21 cellular contexts compared by ENCODE assay signal in the genomic region with DNA sequence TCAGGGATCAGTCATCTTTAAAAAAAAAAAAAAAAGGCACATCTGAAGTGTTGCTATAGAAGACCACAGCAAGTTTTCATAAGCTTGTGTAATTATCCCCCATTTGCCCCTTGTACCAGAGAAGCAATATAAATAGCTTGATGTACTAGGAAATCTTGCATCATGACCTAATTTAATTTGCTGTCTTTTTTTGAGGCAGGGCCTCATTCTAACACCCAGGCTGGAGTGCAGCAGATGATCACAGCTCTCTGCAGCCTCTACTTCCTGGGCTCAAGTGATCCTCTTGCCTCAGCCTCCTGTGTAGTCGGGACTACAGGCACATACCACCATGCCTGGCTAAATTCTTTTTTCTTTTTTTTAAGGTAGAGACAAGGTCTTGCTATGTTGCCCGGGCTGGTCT.
DNase-seq lines count a peak whose midpoint lies in the region; ATAC-seq, FAIRE-seq and TF ChIP-seq lines count a peak whose summit lies in the region.
"Had no signal": no experiment of that assay in that cellular context is flagged by ENCODE, and none has a peak within 500 bp of the region (broad histone marks: within the 10 kb centered on the region; RNA-seq: fewer than 3 reads in every experiment).

No MANE protein-coding gene starts in this region.

- no peak for FAIRE-seq in HepG2 (lab: Jason Lieb, UNC)
- FAIRE-seq: GM19239 had no signal

- POLR2A ChIA-PET in HepG2 (lab: Yijun Ruan, JAX), result no interaction called here

- 97% methylated on average over 2 of the region's 2 CpGs for WGBS in HepG2 (ENCODE audit: low lambda C conversion rate)
- 100% methylated on average over 1 of the region's 2 CpGs for whole genome bisulfite sequencing in right lobe of liver (ENCODE audit: insufficient coverage, low coverage, low lambda C conversion rate, missing lambda C conversion rate)

- TF ChIP-seq RAD21 in HepG2 (CRISPR knock-in tag; IDR thresholded peaks at IDR 0.05), result no peak

- H3K9me3 ChIP-seq in HepG2 (ENCODE audit: low read length) (no peaks in the 10 kb centered on the region), right lobe of liver (no peaks in the 10 kb centered on the region), upper lobe of right lung (no peaks in the 10 kb centered on the region)
- H3K9me3 ChIP-seq: A549, Peyer's patch had no signal

- no peaks in the 10 kb centered on the region for H3K4me1 ChIP-seq in HepG2 (ENCODE audit: insufficient read depth, low read length)
- H3K4me1 ChIP-seq in right lobe of liver, result peaks cover 0 to 7% (median 2%) of the 10 kb centered on the region in 4 donors
- peaks cover 11% of the 10 kb centered on the region for H3K4me1 ChIP-seq in upper lobe of right lung
- H3K4me1 ChIP-seq: A549, Peyer's patch had no signal

- no peak for TF ChIP-seq POLR2A in HepG2 (IDR thresholded peaks at IDR 0.05; ENCODE audit: insufficient read depth in 1 of 2, low read depth in 2 of 2, low read length in 2 of 2)
- TF ChIP-seq POLR2A in right lobe of liver (IDR thresholded peaks at IDR 0.05), result no peak

- H3K4me3 ChIP-seq in HepG2 (replicated peaks in 1 of 3; ENCODE audit: insufficient read depth in 1 of 3, low read depth in 2 of 3, low read length in 3 of 3) (no peak overlapping the region), right lobe of liver (no peak overlapping the region), upper lobe of right lung (no peak overlapping the region), dorsolateral prefrontal cortex (no peak overlapping the region)
- H3K4me3 ChIP-seq: A549, GM23338, Peyer's patch had no signal

- H3K27ac ChIP-seq in HepG2 (ENCODE audit: extremely low read length, insufficient read depth, low read length) (no peak overlapping the region), right lobe of liver (no peak overlapping the region), upper lobe of right lung (no peak overlapping the region), dorsolateral prefrontal cortex (peak overlapping the region in 3 of 59 donors; percentile 16 to 48 (median 27))
- H3K27ac ChIP-seq: A549, Peyer's patch had no signal

- TF ChIP-seq EP300 in HepG2 (IDR thresholded peaks at IDR 0.05; ENCODE audit: low read depth in 2 of 2, low read length in 2 of 2), result no peak
- TF ChIP-seq EP300 in HepG2 (CRISPR knock-in tag; IDR thresholded peaks at IDR 0.05; ENCODE audit: borderline replicate concordance), result no peak

- DNase-seq in HepG2 (ENCODE audit: low spot score), result no peak
- no peak for DNase-seq in right lobe of liver
- DNase-seq in NOMO-1 (lab: John Stamatoyannopoulos, UW; ENCODE audit: unreplicated experiment in 2 of 2), result peak; percentile 45 to 49
- peak; percentile 32 for DNase-seq in amniotic epithelial cell (ENCODE audit: low read depth)
- DNase-seq in upper lobe of right lung, result no peak
- no peak for DNase-seq in NCI-H226
- no peak for DNase-seq in activated CD8-positive, alpha-beta memory T cell treated with anti-CD3 and anti-CD28 coated beads for 24 hours
- DNase-seq in dorsolateral prefrontal cortex, result no peak
- DNase-seq: CD4-positive, alpha-beta memory T cell; DMS153; GDM1; HCEC 1CT; NCI-H1417 treated with DMSO at 0.1 percent for 48 hours; NCI-H187 treated with DMSO at 0.1 percent for 48 hours; NCI-H2227 treated with DMSO at 0.1 percent for 48 hours; NCI-H524 treated with DMSO at 0.1 percent for 48 hours; Peyer's patch had no signal

- H3K36me3 ChIP-seq in HepG2 (replicated peaks in 1 of 2; ENCODE audit: control insufficient read depth in 1 of 2, insufficient read depth in 2 of 2, low read length in 2 of 2) (peaks cover 11 to 63% of the 10 kb centered on the region in 2 experiments; a peak in 4 of 5 replicates), right lobe of liver (peaks cover 0 to 12% (median 9%) of the 10 kb centered on the region in 4 donors), upper lobe of right lung (peaks cover 64% of the 10 kb centered on the region)

- ATAC-seq in HepG2 (no peak), right lobe of liver (no peak), upper lobe of right lung (peak; percentile 34)
- ATAC-seq: A549, GM23338, Right ventricle myocardium inferior had no signal

- intact Hi-C loops in HepG2 (cut with micrococcal nuclease; ENCODE audit: unreplicated experiment), result no loop called here
- intact Hi-C loops in right lobe of liver (cut with DNase I), result no loop called here
- intact Hi-C loops in upper lobe of right lung (cut with DNase I), result no loop called here
- intact Hi-C loops in dorsolateral prefrontal cortex (cut with DNase I), result no loop called here

- no peaks in the 10 kb centered on the region for H3K27me3 ChIP-seq in HepG2 (ENCODE audit: control insufficient read depth in 1 of 2, insufficient read depth in 2 of 2, low read length in 2 of 2)
- no peaks in the 10 kb centered on the region for H3K27me3 ChIP-seq in right lobe of liver
- no peaks in the 10 kb centered on the region for H3K27me3 ChIP-seq in upper lobe of right lung
- no peaks in the 10 kb centered on the region for H3K27me3 ChIP-seq in dorsolateral prefrontal cortex
- H3K27me3 ChIP-seq: Peyer's patch had no signal

- no peaks in the 10 kb centered on the region for H3K79me2 ChIP-seq in HepG2 (ENCODE audit: insufficient read depth, low read length)

- TSS peak; percentile 7 for BruUV-seq in HepG2 (replicated peaks; lab: Mats Ljungman, UMichigan)

- no peak for TF ChIP-seq CTCF in HepG2 (CRISPR knock-in tag; IDR thresholded peaks at IDR 0.05)
- TF ChIP-seq CTCF in right lobe of liver (IDR thresholded peaks at IDR 0.05), result no peak
- no peak for TF ChIP-seq CTCF in upper lobe of right lung (IDR thresholded peaks at IDR 0.05)
- no peak for TF ChIP-seq CTCF in dorsolateral prefrontal cortex (IDR thresholded peaks at IDR 0.05 in 54 of 56, conservative IDR thresholded peaks at IDR 0.05 in 2 of 56; ENCODE audit: low read depth in 1 of 56, partially characterized antibody in 56 of 56)

- H3K4me2 ChIP-seq in HepG2 (ENCODE audit: low read depth, low read length), result no peak overlapping the region
- H3K4me2 ChIP-seq: A549, GM23338 had no signal

- H2AFZ ChIP-seq in HepG2 (ENCODE audit: low read length), result no peak overlapping the region
- H2AFZ ChIP-seq: GM23338 had no signal

- in situ Hi-C loops in HepG2 (cut with HindIII; ENCODE audit: extremely low pct_ligation_motif_present, low pct_unique_long_range_greater_than_20kb), result no loop called here

- CTCF ChIA-PET in HepG2 (lab: Yijun Ruan, JAX; ENCODE audit: low intra/inter-chr PET ratio, low total read pairs), result no interaction called here

- H3K9ac ChIP-seq in HepG2 (ENCODE audit: insufficient read depth, low read depth, low read length), result no peak overlapping the region

- peaks cover 5% of the 10 kb centered on the region; the same call in 1 of the 2 replicates for H4K20me1 ChIP-seq in HepG2 (ENCODE audit: insufficient read depth, low read length)

TF ChIP-seq in HepG2, 621 proteins besides CTCF, POLR2A, EP300 and RAD21:
- TF ChIP-seq MYNN (CRISPR knock-in tag; IDR thresholded peaks at IDR 0.05; ENCODE audit: low read depth), result no peak
- no peak for TF ChIP-seq ZNF704 (CRISPR knock-in tag; IDR thresholded peaks at IDR 0.05; ENCODE audit: borderline replicate concordance)
- TF ChIP-seq, protein P1, sequence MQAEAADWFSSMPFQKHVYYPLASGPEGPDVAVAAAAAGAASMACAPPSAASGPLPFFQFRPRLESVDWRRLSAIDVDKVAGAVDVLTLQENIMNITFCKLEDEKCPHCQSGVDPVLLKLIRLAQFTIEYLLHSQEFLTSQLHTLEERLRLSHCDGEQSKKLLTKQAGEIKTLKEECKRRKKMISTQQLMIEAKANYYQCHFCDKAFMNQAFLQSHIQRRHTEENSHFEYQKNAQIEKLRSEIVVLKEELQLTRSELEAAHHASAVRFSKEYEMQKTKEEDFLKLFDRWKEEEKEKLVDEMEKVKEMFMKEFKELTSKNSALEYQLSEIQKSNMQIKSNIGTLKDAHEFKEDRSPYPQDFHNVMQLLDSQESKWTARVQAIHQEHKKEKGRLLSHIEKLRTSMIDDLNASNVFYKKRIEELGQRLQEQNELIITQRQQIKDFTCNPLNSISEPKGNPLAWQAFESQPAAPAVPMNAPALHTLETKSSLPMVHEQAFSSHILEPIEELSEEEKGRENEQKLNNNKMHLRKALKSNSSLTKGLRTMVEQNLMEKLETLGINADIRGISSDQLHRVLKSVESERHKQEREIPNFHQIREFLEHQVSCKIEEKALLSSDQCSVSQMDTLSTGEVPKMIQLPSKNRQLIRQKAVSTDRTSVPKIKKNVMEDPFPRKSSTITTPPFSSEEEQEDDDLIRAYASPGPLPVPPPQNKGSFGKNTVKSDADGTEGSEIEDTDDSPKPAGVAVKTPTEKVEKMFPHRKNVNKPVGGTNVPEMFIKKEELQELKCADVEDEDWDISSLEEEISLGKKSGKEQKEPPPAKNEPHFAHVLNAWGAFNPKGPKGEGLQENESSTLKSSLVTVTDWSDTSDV (CRISPR knock-in tag; IDR thresholded peaks at IDR 0.05), result no peak
TF ChIP-seq in HepG2: peak in this region for 0.

Comparison
In these comparisons a context has a peak if more than half of its experiments do, and no peak if none do; other contexts are left out.
1. DNase-seq: peak in NOMO-1 (2 of 2) and amniotic epithelial cell (single experiment); none in HepG2 (single experiment), right lobe of liver (0 of 3), upper lobe of right lung (single experiment), NCI-H226 (single experiment), activated CD8-positive, alpha-beta memory T cell treated with anti-CD3 and anti-CD28 coated beads for 24 hours (single experiment) and dorsolateral prefrontal cortex (0 of 10).